ENCODE assay signal across 14 cellular contexts in the genomic region with DNA sequence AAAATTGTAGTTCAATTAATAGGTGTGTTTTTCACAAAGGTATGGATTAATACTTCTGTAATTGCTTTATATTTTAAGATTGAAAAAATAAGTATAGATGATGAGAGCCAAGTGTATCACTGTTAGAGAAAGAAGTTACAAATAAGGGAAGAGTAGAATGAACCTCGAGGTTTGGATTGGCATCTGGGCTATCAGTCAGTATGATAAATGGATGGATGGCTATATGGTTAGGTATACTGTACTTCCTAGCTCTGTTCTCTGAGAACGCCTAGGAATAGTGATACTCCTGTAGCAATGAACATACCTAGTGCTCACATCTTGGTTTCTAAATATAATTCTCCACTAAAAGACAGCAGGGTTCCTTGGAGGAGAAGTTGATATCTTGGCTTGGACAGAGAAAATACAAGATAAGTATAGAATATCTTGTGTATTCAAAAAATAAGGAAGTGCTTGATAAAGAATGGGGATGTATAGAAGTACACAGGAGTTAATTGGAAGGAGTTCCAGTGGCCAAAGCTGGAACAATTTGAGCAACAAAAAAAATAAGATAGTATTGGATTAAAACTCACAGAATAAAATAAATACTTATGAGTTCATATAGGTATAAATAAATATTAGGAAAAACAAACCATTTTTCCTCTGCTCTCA.
"Had no signal": no experiment of that assay in that cellular context is flagged by ENCODE, and none has a peak within 500 bp of the region (broad histone marks: within the 10 kb centered on the region; RNA-seq: fewer than 3 reads in every experiment).

No MANE protein-coding gene starts in this region.

- DNase-seq: activated CD8-positive, alpha-beta memory T cell treated with anti-CD3 and anti-CD28 coated beads for 24 hours; activated CD8-positive, alpha-beta memory T cell treated with anti-CD3 and anti-CD28 coated beads, Interleukin-2, amount 50 U/mL, for 48 hours; activated gamma-delta T cell; adrenal gland; cerebellar nuclear complex; cortex of kidney; erythroblast; foreskin melanocyte; glutamatergic neuron; hypothalamus; lower lobe of right lung; nucleus accumbens; stimulated activated CD8-positive, alpha-beta memory T cell treated with anti-CD3 and anti-CD28 coated beads, Interleukin-4, amount 100 ng/mL, for 48 hours; stimulated activated naive CD4-positive, alpha-beta T cell had no signal
